Comparison of ENCODE assay signal across 8 cellular contexts in the genomic region with DNA sequence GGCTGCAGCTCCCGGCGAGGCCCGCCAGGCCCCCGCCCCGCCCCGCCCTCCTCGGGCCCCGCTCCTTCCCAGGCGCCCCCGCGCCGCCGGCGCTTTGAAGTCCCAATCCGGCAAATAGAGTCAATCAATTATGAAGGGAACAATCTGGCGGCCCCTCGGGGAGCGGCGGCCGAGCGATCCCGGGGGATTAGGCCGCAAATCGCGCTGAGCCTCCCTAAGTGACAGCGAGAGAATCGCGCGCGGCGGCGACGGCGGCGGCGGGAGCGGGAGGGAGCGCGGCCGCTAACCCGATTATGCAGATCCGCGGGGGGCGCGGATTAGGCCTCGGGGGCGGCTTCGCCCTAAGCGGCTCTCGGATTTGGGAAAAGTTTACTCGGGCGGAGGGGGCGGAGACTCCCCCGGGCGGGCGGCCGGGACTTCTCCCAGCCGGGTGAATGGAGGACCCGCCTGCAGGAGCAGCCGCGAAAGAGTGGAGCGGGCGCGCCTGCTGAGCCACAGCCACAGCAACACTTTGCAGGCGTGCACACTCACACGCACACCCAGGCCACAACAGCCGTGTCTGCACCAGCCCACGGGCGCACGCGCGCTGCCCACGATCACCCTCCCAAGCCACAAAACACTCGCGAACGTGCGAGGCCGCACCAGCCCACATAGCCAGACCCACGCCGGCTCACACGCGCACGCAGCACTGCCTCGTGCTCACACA. TPM values are rescaled to one million over a fixed set of nuclear protein-coding genes. Genes with fewer than 3 reads are reported as not detected.
A peak's percentile ranks its signal among the peaks of the same experiment; 100 is the strongest.
DNase-seq lines count a peak whose midpoint lies in the region; ATAC-seq and TF ChIP-seq lines count a peak whose summit lies in the region.

No MANE protein-coding gene starts in this region.

- no peaks in the 10 kb centered on the region for H3K9me2 ChIP-seq in OCI-LY7 (ENCODE audit: insufficient read depth, low read length)

- no peak for TF ChIP-seq POLR2A in uterus (IDR thresholded peaks at IDR 0.05)

- no TSS peak for BruUV-seq in OCI-LY7 (replicated peaks; lab: Mats Ljungman, UMichigan)

- intact Hi-C loops in OCI-LY7 (cut with micrococcal nuclease; ENCODE audit: unreplicated experiment) (no loop called here), uterus (cut with DNase I; ENCODE audit: low total_unique reads) (no loop called here)

- H3K79me2 ChIP-seq in OCI-LY7 (ENCODE audit: insufficient read depth, low read depth, low read length) = no peaks in the 10 kb centered on the region

- no peak overlapping the region for H3K9ac ChIP-seq in duodenal mucosa (ENCODE audit: low read depth in 1 of 2, low read length in 2 of 2)

- TF ChIP-seq CTCF in GM20000 (IDR thresholded peaks at IDR 0.05; ENCODE audit: extremely low read depth, missing control alignments) = no peak
- no peak for TF ChIP-seq CTCF in OCI-LY7 (conservative IDR thresholded peaks at IDR 0.05; ENCODE audit: low read length)
- TF ChIP-seq CTCF in uterus (IDR thresholded peaks at IDR 0.05) = no peak

- H3K4me1 ChIP-seq in OCI-LY7 (ENCODE audit: insufficient read depth, low read length, poor library complexity, severe bottlenecking) (no peaks in the 10 kb centered on the region), duodenal mucosa (ENCODE audit: control insufficient read depth in 1 of 2, insufficient read depth in 2 of 2, low read length in 2 of 2) (peaks cover 5 to 6% of the 10 kb centered on the region in 2 donors), mononuclear cell (ENCODE audit: insufficient read depth, low read length) (no peaks in the 10 kb centered on the region), uterus (no peaks in the 10 kb centered on the region)

- H3K36me3 ChIP-seq in OCI-LY7 (ENCODE audit: insufficient read depth, low read length) (no peaks in the 10 kb centered on the region), duodenal mucosa (ENCODE audit: control insufficient read depth in 1 of 2, insufficient read depth in 2 of 2, low read length in 2 of 2) (no peaks in the 10 kb centered on the region), uterus (no peaks in the 10 kb centered on the region)

- H3K4me3 ChIP-seq in OCI-LY7 (ENCODE audit: low read depth, low read length, poor library complexity, severe bottlenecking) (peak overlapping the region; percentile 34), duodenal mucosa (ENCODE audit: low read depth in 1 of 2, low read length in 2 of 2) (peak overlapping the region; percentile 38 to 68), mononuclear cell (ENCODE audit: low read length) (peak overlapping the region; percentile 27), uterus (peak overlapping the region; percentile 43 to 45)

- POLR2A ChIA-PET in OCI-LY7 (lab: Charles Lee) = no interaction called here

- CTCF ChIA-PET in OCI-LY7 (lab: Charles Lee; ENCODE audit: unreplicated experiment) = no interaction called here

- ATAC-seq in HG02981 (IDR thresholded peaks at IDR 0.05; ENCODE audit: unreplicated experiment) = no peak

- peak; percentile 47 for DNase-seq in GM20000 (ENCODE audit: low spot score)
- no peak for DNase-seq in OCI-LY7 (ENCODE audit: low spot score)
- DNase-seq in uterus = peak in 1 of 2 donors; percentile 38
- no peak for DNase-seq in activated effector memory CD4-positive, alpha-beta T cell treated with Interleukin-2 at 50 U/mL for 16 hours
- no peak for DNase-seq in NCI-H2196 (lab: John Stamatoyannopoulos, UW; ENCODE audit: unreplicated experiment)

- H3K27ac ChIP-seq in OCI-LY7 (ENCODE audit: low read depth, low read length, poor library complexity, severe bottlenecking) (no peak overlapping the region), duodenal mucosa (ENCODE audit: low read depth, low read length) (no peak overlapping the region), uterus (no peak overlapping the region)

- H3K27me3 ChIP-seq in duodenal mucosa (ENCODE audit: control insufficient read depth in 1 of 2, insufficient read depth in 2 of 2, low read length in 2 of 2) (peaks cover 35 to 45% of the 10 kb centered on the region in 2 donors), mononuclear cell (ENCODE audit: insufficient read depth, low read length) (peaks cover 32% of the 10 kb centered on the region), uterus (no peaks in the 10 kb centered on the region)

- no peak overlapping the region for H2AFZ ChIP-seq in OCI-LY7 (ENCODE audit: low read length)

- H3K4me2 ChIP-seq in OCI-LY7 (ENCODE audit: low read length) = peak overlapping the region; percentile 44; the same call in 1 of the 2 replicates

- no peaks in the 10 kb centered on the region for H4K20me1 ChIP-seq in OCI-LY7 (ENCODE audit: insufficient read depth, low read length)

- H3K9me3 ChIP-seq in OCI-LY7 (ENCODE audit: low read length) = no peaks in the 10 kb centered on the region
- no peaks in the 10 kb centered on the region for H3K9me3 ChIP-seq in duodenal mucosa (ENCODE audit: control insufficient read depth in 1 of 2, low read length in 2 of 2)
- H3K9me3 ChIP-seq in mononuclear cell (ENCODE audit: low read depth, low read length) = no peaks in the 10 kb centered on the region
- H3K9me3 ChIP-seq in uterus = no peaks in the 10 kb centered on the region

RNA-seq across cellular contexts. Expression of gene DMBX1, which starts 23.0 kb away (rescaled TPM):
- not detected in 2 replicates for total RNA-seq in OCI-LY7 (2014; rRNA removed; shearing (Covaris generic))
- total RNA-seq in OCI-LY7 (2022) = not detected in 2 replicates
- total RNA-seq in mononuclear cell = not detected
- under 1 TPM in 1 of 4 donors, not detected in 3; 0.07 TPM for total RNA-seq in uterus
